In genomic region chr9:120580591-120580896, GRCh38 we compare ENCODE assay signal across 8 cellular contexts. TPM values are rescaled to one million over a fixed set of nuclear protein-coding genes. Genes with fewer than 3 reads are reported as not detected.
DNase-seq lines count a peak whose midpoint lies in the region; ATAC-seq, FAIRE-seq and TF ChIP-seq lines count a peak whose summit lies in the region.

No MANE protein-coding gene starts in this region.

- peaks cover 23% of the 10 kb centered on the region for H3K36me3 Mint-ChIP-seq in T-helper 2 cell treated with Interferon-gamma antibody and Interleukin-4, amounts not matched to agents 5 μg/mL and 100 μg/mL, for 36 hours (ENCODE audit: low read depth)
- peaks cover 26% of the 10 kb centered on the region for H3K36me3 Mint-ChIP-seq in activated CD8-positive, alpha-beta T cell treated with anti-CD3 and anti-CD28 coated beads, Interleukin-2, amount 10 ng/mL, durations not matched to agents 7 days and 5 days (ENCODE audit: low read depth)

- no peak for TF ChIP-seq CTCF in kidney (IDR thresholded peaks at IDR 0.05; ENCODE audit: borderline replicate concordance, extremely low read depth, insufficient read depth)

- H3K27me3 Mint-ChIP-seq in T-helper 2 cell treated with Interferon-gamma antibody and Interleukin-4, amounts not matched to agents 5 μg/mL and 100 μg/mL, for 36 hours (ENCODE audit: low read depth), result no peaks in the 10 kb centered on the region
- H3K27me3 Mint-ChIP-seq in activated CD8-positive, alpha-beta T cell treated with anti-CD3 and anti-CD28 coated beads, Interleukin-2, amount 10 ng/mL, durations not matched to agents 7 days and 5 days (ENCODE audit: low read depth), result peaks cover 2% of the 10 kb centered on the region

- peaks cover 11 to 12% of the 10 kb centered on the region in 2 donors for H3K4me1 ChIP-seq in kidney (ENCODE audit: control insufficient read depth in 1 of 2, insufficient read depth in 1 of 2, low read depth in 1 of 2, low read length in 2 of 2)
- H3K4me1 ChIP-seq in stomach smooth muscle (ENCODE audit: control insufficient read depth, insufficient read depth, low read length), result peaks cover 17% of the 10 kb centered on the region

- peak overlapping the region; percentile 72 to 94 for H3K4me3 ChIP-seq in kidney (ENCODE audit: low read length in 2 of 2)
- peak overlapping the region; percentile 71 to 96 for H3K4me3 ChIP-seq in stomach smooth muscle (ENCODE audit: low read length in 2 of 2)

- CTCF ChIA-PET in activated CD8-positive, alpha-beta T cell treated with anti-CD3 and anti-CD28 coated beads, Interleukin-2, amount 10 ng/mL, durations not matched to agents 7 days and 5 days (lab: Charles Lee), result no interaction called here

- peaks cover 36% of the 10 kb centered on the region for H3K4me1 Mint-ChIP-seq in T-helper 2 cell treated with Interferon-gamma antibody and Interleukin-4, amounts not matched to agents 5 μg/mL and 100 μg/mL, for 36 hours (ENCODE audit: low read depth)
- H3K4me1 Mint-ChIP-seq in activated CD8-positive, alpha-beta T cell treated with anti-CD3 and anti-CD28 coated beads, Interleukin-2, amount 10 ng/mL, durations not matched to agents 7 days and 5 days (ENCODE audit: low read depth), result peaks cover 60% of the 10 kb centered on the region

- H3K9me3 Mint-ChIP-seq in T-helper 2 cell treated with Interferon-gamma antibody and Interleukin-4, amounts not matched to agents 5 μg/mL and 100 μg/mL, for 36 hours, result no peaks in the 10 kb centered on the region
- peaks cover 5% of the 10 kb centered on the region for H3K9me3 Mint-ChIP-seq in activated CD8-positive, alpha-beta T cell treated with anti-CD3 and anti-CD28 coated beads, Interleukin-2, amount 10 ng/mL, durations not matched to agents 7 days and 5 days (ENCODE audit: insufficient read depth)

- no peak for DNase-seq in T-helper 2 cell treated with Interferon-gamma antibody and Interleukin-4, amounts not matched to agents 5 μg/mL and 100 μg/mL, for 36 hours (ENCODE audit: low spot score)
- DNase-seq in T-helper 2 cell (no peak), kidney (no peak), HTR-8/SVneo (ENCODE audit: insufficient read length, low spot score) (no peak), COLO829 (ENCODE audit: low spot score) (no peak), ureter (ENCODE audit: low spot score) (no peak)
- DNase-seq in activated CD8-positive, alpha-beta T cell treated with anti-CD3 and anti-CD28 coated beads, Interleukin-2, amount 10 ng/mL, durations not matched to agents 7 days and 5 days, result no peak

- H3K36me3 ChIP-seq in kidney (ENCODE audit: control insufficient read depth in 1 of 2, insufficient read depth in 2 of 2, low read length in 2 of 2), result no peaks in the 10 kb centered on the region
- peaks cover 0 to 3% of the 10 kb centered on the region in 2 donors for H3K36me3 ChIP-seq in stomach smooth muscle (ENCODE audit: control insufficient read depth in 2 of 2, insufficient read depth in 2 of 2, low read length in 2 of 2)

- peaks cover 0 to 3% of the 10 kb centered on the region in 2 donors for H3K27me3 ChIP-seq in stomach smooth muscle (ENCODE audit: control insufficient read depth in 1 of 2, insufficient read depth in 2 of 2, low read length in 2 of 2)

- H3K9me3 ChIP-seq in kidney (ENCODE audit: control insufficient read depth in 1 of 2, low read length in 2 of 2), result no peaks in the 10 kb centered on the region
- H3K9me3 ChIP-seq in stomach smooth muscle (ENCODE audit: control insufficient read depth in 2 of 2, low read length in 2 of 2), result no peaks in the 10 kb centered on the region

- FAIRE-seq in kidney (lab: Jason Lieb, UNC) (no peak), HTR-8/SVneo (lab: Jason Lieb, UNC) (no peak)

- intact Hi-C loops in kidney (cut with DNase I), result no loop called here

- peak overlapping the region; percentile 94 for H3K27ac Mint-ChIP-seq in T-helper 2 cell treated with Interferon-gamma antibody and Interleukin-4, amounts not matched to agents 5 μg/mL and 100 μg/mL, for 36 hours
- peak overlapping the region; percentile 96 for H3K27ac Mint-ChIP-seq in activated CD8-positive, alpha-beta T cell treated with anti-CD3 and anti-CD28 coated beads, Interleukin-2, amount 10 ng/mL, durations not matched to agents 7 days and 5 days

- H3K4me3 Mint-ChIP-seq in T-helper 2 cell treated with Interferon-gamma antibody and Interleukin-4, amounts not matched to agents 5 μg/mL and 100 μg/mL, for 36 hours, result peak overlapping the region; percentile 98
- peak overlapping the region; percentile 98 for H3K4me3 Mint-ChIP-seq in activated CD8-positive, alpha-beta T cell treated with anti-CD3 and anti-CD28 coated beads, Interleukin-2, amount 10 ng/mL, durations not matched to agents 7 days and 5 days

- no peak overlapping the region for H3K27ac ChIP-seq in kidney (ENCODE audit: low read depth in 2 of 2, low read length in 2 of 2)
- H3K27ac ChIP-seq in stomach smooth muscle (ENCODE audit: low read length), result peak overlapping the region; percentile 46

- no peak overlapping the region for H3K9ac ChIP-seq in kidney (ENCODE audit: low read length in 2 of 2)
- H3K9ac ChIP-seq in stomach smooth muscle (ENCODE audit: low read length in 2 of 2), result peak overlapping the region; percentile 44 to 62

- ATAC-seq in activated CD8-positive, alpha-beta T cell treated with anti-CD3 and anti-CD28 coated beads, Interleukin-2, amount 10 ng/mL, durations not matched to agents 7 days and 5 days, result no peak

- POLR2A ChIA-PET in activated CD8-positive, alpha-beta T cell treated with anti-CD3 and anti-CD28 coated beads, Interleukin-2, amount 10 ng/mL, durations not matched to agents 7 days and 5 days (lab: Charles Lee), result no interaction called here

RNA-seq across cellular contexts. Expression of gene CDK5RAP2, which starts 0.6 kb away (rescaled TPM):
- total RNA-seq in activated CD8-positive, alpha-beta T cell treated with anti-CD3 and anti-CD28 coated beads, Interleukin-2, amount 10 ng/mL, durations not matched to agents 7 days and 5 days, result 100 to 1,000 TPM; 107 to 124 TPM
- total RNA-seq in kidney (35.3 TPM), ureter (44.0 TPM)
- polyA plus RNA-seq in kidney (ENCODE audit: insufficient read depth, low read depth, low replicate concordance), result 20.9 TPM

Comparison
In these comparisons a context has a peak if more than half of its experiments do, and no peak if none do; other contexts are left out.
1. H3K9ac ChIP-seq: peak in stomach smooth muscle (2 of 2); none in kidney (0 of 2).